Comparison of ENCODE assay signal across 1 cellular context in the genomic region with DNA sequence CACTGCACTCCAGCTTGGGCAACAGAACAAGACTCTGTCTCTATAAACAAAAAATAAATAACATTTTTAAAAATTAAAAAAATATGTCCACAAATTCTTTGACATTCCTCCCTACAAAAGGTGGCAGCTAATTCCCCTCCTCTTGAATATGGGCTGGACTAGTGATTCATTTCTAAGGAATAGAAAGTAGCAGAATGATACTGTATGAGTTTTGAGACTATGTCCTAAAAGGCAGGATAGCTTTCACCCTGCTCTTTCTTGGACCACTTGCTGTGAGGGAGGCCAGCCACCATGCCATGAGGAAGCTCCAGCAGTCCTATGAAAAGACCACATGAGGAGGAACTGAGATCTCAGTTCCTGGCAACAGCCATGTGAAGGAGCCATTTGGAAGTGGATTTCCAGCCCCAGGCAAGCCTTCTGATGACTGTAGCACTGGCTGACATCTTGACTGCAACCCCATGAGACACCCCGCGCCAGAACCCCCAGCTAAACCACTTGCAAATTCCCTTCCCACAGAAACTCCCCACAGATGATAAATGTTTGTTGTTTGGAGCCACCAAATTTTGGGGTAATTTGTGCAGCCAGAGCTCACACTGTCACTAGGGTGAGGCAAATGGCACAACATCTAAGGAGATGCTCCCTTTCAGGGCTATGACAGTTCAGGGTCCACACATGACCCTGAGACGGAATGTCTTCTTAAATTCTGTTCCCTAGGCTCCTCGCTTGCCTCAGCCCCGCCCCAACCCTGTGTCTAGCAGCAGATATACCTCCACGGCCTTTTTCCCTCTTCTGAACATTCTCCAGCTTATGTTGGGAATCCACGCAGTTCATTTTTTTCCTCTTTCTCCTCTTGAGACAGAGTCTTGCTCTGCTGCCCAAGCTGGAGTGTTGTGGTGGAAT.
TF ChIP-seq lines count a peak whose summit lies in the region.

No MANE protein-coding gene starts in this region.

TF ChIP-seq in IMR-90, 13 proteins besides CTCF, POLR2A, EP300 and RAD21:
- TF ChIP-seq CEBPB (IDR thresholded peaks at IDR 0.05; ENCODE audit: low read depth, low read length) (no peak), MAZ (IDR thresholded peaks at IDR 0.05; ENCODE audit: borderline replicate concordance, low read depth, low read length) (no peak), NFE2L2 (IDR thresholded peaks at IDR 0.05; ENCODE audit: low read depth, low read length) (no peak), RFX5 (IDR thresholded peaks at IDR 0.05; ENCODE audit: low read depth, low read length) (no peak), BHLHE40 (IDR thresholded peaks at IDR 0.05; ENCODE audit: low read depth, low read length) (no peak), MXI1 (IDR thresholded peaks at IDR 0.05; ENCODE audit: borderline replicate concordance, low read depth, low read length) (no peak), CHD1 (IDR thresholded peaks at IDR 0.05; ENCODE audit: low read depth, low read length) (no peak), MAFK (IDR thresholded peaks at IDR 0.05; ENCODE audit: low read depth, low read length) (no peak), RCOR1 (IDR thresholded peaks at IDR 0.05; ENCODE audit: insufficient replicate concordance, low read length) (no peak)
- TF ChIP-seq, protein P1, sequence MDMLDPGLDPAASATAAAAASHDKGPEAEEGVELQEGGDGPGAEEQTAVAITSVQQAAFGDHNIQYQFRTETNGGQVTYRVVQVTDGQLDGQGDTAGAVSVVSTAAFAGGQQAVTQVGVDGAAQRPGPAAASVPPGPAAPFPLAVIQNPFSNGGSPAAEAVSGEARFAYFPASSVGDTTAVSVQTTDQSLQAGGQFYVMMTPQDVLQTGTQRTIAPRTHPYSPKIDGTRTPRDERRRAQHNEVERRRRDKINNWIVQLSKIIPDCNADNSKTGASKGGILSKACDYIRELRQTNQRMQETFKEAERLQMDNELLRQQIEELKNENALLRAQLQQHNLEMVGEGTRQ (IDR thresholded peaks at IDR 0.05; ENCODE audit: low read depth, low read length) = no peak
- TF ChIP-seq, protein P2, sequence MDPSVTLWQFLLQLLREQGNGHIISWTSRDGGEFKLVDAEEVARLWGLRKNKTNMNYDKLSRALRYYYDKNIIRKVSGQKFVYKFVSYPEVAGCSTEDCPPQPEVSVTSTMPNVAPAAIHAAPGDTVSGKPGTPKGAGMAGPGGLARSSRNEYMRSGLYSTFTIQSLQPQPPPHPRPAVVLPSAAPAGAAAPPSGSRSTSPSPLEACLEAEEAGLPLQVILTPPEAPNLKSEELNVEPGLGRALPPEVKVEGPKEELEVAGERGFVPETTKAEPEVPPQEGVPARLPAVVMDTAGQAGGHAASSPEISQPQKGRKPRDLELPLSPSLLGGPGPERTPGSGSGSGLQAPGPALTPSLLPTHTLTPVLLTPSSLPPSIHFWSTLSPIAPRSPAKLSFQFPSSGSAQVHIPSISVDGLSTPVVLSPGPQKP (IDR thresholded peaks at IDR 0.05; ENCODE audit: borderline replicate concordance, low read depth, low read length) = no peak
